ENCODE assay signal across 9 cellular contexts in genomic region chr19:38769635-38770211, GRCh38. TPM values are rescaled to one million over a fixed set of nuclear protein-coding genes. Genes with fewer than 3 reads are reported as not detected.
DNase-seq lines count a peak whose midpoint lies in the region; FAIRE-seq and TF ChIP-seq lines count a peak whose summit lies in the region.
"Had no signal": no experiment of that assay in that cellular context is flagged by ENCODE, and none has a peak within 500 bp of the region (broad histone marks: within the 10 kb centered on the region; RNA-seq: fewer than 3 reads in every experiment).

No MANE protein-coding gene starts in this region.

- no peaks in the 10 kb centered on the region for H4K20me1 ChIP-seq in endothelial cell of umbilical vein (replicated peaks; ENCODE audit: control insufficient read depth, extremely low read depth, insufficient read depth, low read length)

- DNase-seq in NCI-H748 (lab: John Stamatoyannopoulos, UW; ENCODE audit: unreplicated experiment) (peak; percentile 35), NCI-H748 treated with DMSO at 0.1 percent for 48 hours (lab: John Stamatoyannopoulos, UW) (no peak), HuH-7 (ENCODE audit: low spot score) (peak; percentile 85), endothelial cell of umbilical vein (ENCODE audit: low read depth, low spot score) (peak; percentile 70), mesothelial cell of epicardium (ENCODE audit: low spot score in 2 of 2, unreplicated experiment in 2 of 2) (peak; percentile 55 to 87), GOT3 (lab: John Stamatoyannopoulos, UW) (no peak)
- DNase-seq in activated CD8-positive, alpha-beta memory T cell treated with anti-CD3 and anti-CD28 coated beads, Interleukin-2, amount 50 U/mL, for 1 hour (ENCODE audit: extremely low read depth) = peak; percentile 65
- peak; percentile 75 for DNase-seq in stimulated activated CD8-positive, alpha-beta memory T cell treated with anti-CD3 and anti-CD28 coated beads, Interleukin-15, amount 100 ng/mL, for 24 hours (ENCODE audit: low read depth)

- no TSS peak for BruUV-seq in endothelial cell of umbilical vein (replicated peaks; lab: Mats Ljungman, UMichigan)

- intact Hi-C loops in endothelial cell of umbilical vein (cut with micrococcal nuclease) = loop anchor here (2.0 to 5.0 kb wide), 2 partner anchors 63 to 79 kb away; partner anchors contain the start of genes ECH1 and HNRNPL

- FAIRE-seq in endothelial cell of umbilical vein (lab: Jason Lieb, UNC) = peak; percentile 96
- FAIRE-seq: G401.6 had no signal

- peak overlapping the region in 1 of 3 experiments; percentile 18 for H3K4me3 ChIP-seq in endothelial cell of umbilical vein (replicated peaks in 1 of 3; ENCODE audit: insufficient read depth in 1 of 3, low read depth in 1 of 3, low read length in 3 of 3)

- no peaks in the 10 kb centered on the region for H3K27me3 ChIP-seq in endothelial cell of umbilical vein (ENCODE audit: control insufficient read depth in 2 of 2, insufficient read depth in 2 of 2, low read length in 2 of 2)

- H2AFZ ChIP-seq in endothelial cell of umbilical vein (ENCODE audit: low read depth, low read length) = peak overlapping the region; percentile 95

- no peaks in the 10 kb centered on the region for H3K9me1 ChIP-seq in endothelial cell of umbilical vein (replicated peaks; ENCODE audit: control insufficient read depth, extremely low read depth, insufficient read depth, low read length)

- no peaks in the 10 kb centered on the region for H3K27me3 Mint-ChIP-seq in mesothelial cell of epicardium (ENCODE audit: low read depth)

- H3K4me1 Mint-ChIP-seq in mesothelial cell of epicardium = no peaks in the 10 kb centered on the region

- H3K9me3 Mint-ChIP-seq in mesothelial cell of epicardium = peaks cover 4% of the 10 kb centered on the region

- H3K36me3 Mint-ChIP-seq in mesothelial cell of epicardium = no peaks in the 10 kb centered on the region

- H3K27ac Mint-ChIP-seq in mesothelial cell of epicardium = no peak overlapping the region

- POLR2A ChIA-PET in endothelial cell of umbilical vein (lab: Charles Lee) = interaction anchor here (1.0 kb wide), 1 partner anchor 80 kb away, joined by 5 read pairs; no protein-coding TSS in a partner anchor

- H3K36me3 ChIP-seq in endothelial cell of umbilical vein (ENCODE audit: control insufficient read depth in 2 of 2, extremely low read depth in 1 of 2, insufficient read depth in 2 of 2, low read length in 2 of 2) = no peaks in the 10 kb centered on the region

- dilution Hi-C loops in endothelial cell of umbilical vein (cut with MboI; ENCODE audit: extremely low pct_ligation_motif_present, low sequenced_read_pairs) = no loop called here

- no peaks in the 10 kb centered on the region for H3K79me2 ChIP-seq in endothelial cell of umbilical vein (ENCODE audit: control insufficient read depth, insufficient read depth, low read length)

- H3K4me2 ChIP-seq in endothelial cell of umbilical vein (ENCODE audit: insufficient read depth, low read length) = no peak overlapping the region

- TF ChIP-seq CTCF in endothelial cell of umbilical vein (IDR thresholded peaks at IDR 0.05; ENCODE audit: extremely low read depth in 1 of 2, insufficient read depth in 1 of 2, low read depth in 1 of 2, low read length in 2 of 2) = peak; percentile 79 to 84
- TF ChIP-seq CTCF in mesothelial cell of epicardium (IDR thresholded peaks at IDR 0.05; ENCODE audit: unreplicated experiment) = peak; percentile 99

- H3K4me3 Mint-ChIP-seq in mesothelial cell of epicardium = peak overlapping the region; percentile 4

- peak overlapping the region; percentile 55 for H3K9ac ChIP-seq in endothelial cell of umbilical vein (replicated peaks; ENCODE audit: extremely low read depth, insufficient read depth, low read length)

- peaks cover 4% of the 10 kb centered on the region for H3K4me1 ChIP-seq in endothelial cell of umbilical vein (ENCODE audit: control insufficient read depth, extremely low read depth, insufficient read depth, low read length)

- CTCF ChIA-PET in endothelial cell of umbilical vein (lab: Charles Lee) = interaction anchor here (0.6 to 1.7 kb wide), 30 partner anchors 9 to 367 kb away, joined by 3 to 24 read pairs (median 5); partner anchors contain the start of genes ECH1, FAM98C, LGALS4 and MRPS12

- no peak for TF ChIP-seq POLR2A in endothelial cell of umbilical vein (IDR thresholded peaks at IDR 0.05; ENCODE audit: low read depth, low read length)

- no peak overlapping the region for H3K27ac ChIP-seq in endothelial cell of umbilical vein (ENCODE audit: insufficient read depth, low read depth, low read length)

- H3K9me3 ChIP-seq in endothelial cell of umbilical vein (replicated peaks; ENCODE audit: control insufficient read depth, insufficient read depth, low read length) = no peaks in the 10 kb centered on the region

TF ChIP-seq in endothelial cell of umbilical vein, 7 proteins besides CTCF, POLR2A, EP300 and RAD21:
- TF ChIP-seq EZH2 (IDR thresholded peaks at IDR 0.05; ENCODE audit: borderline replicate concordance, low read depth, low read length, severe bottlenecking) (no peak), POLR2AphosphoS5 (IDR thresholded peaks at IDR 0.05; ENCODE audit: insufficient read depth, low read depth, low read length) (peak; percentile 77), MYC (IDR thresholded peaks at IDR 0.05; ENCODE audit: low read depth, low read length) (peak; percentile 36), MAX (IDR thresholded peaks at IDR 0.05; ENCODE audit: insufficient read depth, insufficient read length) (peak; percentile 70), JUN (IDR thresholded peaks at IDR 0.05; ENCODE audit: borderline replicate concordance, insufficient read depth, insufficient read length, low read depth) (no peak)

RNA-seq across cellular contexts. Expression of gene LGALS7, which starts 3.6 kb away (rescaled TPM):
- total RNA-seq in endothelial cell of umbilical vein (not detected in 2 replicates), mesothelial cell of epicardium (not detected in 3 replicates)
- polyA plus RNA-seq in endothelial cell of umbilical vein = not detected in 2 replicates
- polyA plus RNA-seq in endothelial cell of umbilical vein (2011; cell fraction: cytosol; rRNA removed) = not detected in 2 replicates
- not detected in 2 replicates for polyA plus RNA-seq in endothelial cell of umbilical vein (2011; cell fraction: nucleus; rRNA removed)
- not detected in 2 replicates for polyA plus RNA-seq in endothelial cell of umbilical vein (2012)
- not detected in 2 replicates for polyA minus RNA-seq in endothelial cell of umbilical vein
- polyA minus RNA-seq in endothelial cell of umbilical vein (2011; cell fraction: cytosol; rRNA and poly(A)+ RNA removed) = not detected
- not detected in 2 replicates for polyA minus RNA-seq in endothelial cell of umbilical vein (2011; cell fraction: nucleus; rRNA and poly(A)+ RNA removed)

RNA-seq across cellular contexts. Expression of gene LGALS7B, which starts 19.3 kb away (rescaled TPM):
- total RNA-seq in endothelial cell of umbilical vein = not detected in 2 replicates
- polyA plus RNA-seq in endothelial cell of umbilical vein = not detected in 2 replicates
- not detected in 2 replicates for polyA plus RNA-seq in endothelial cell of umbilical vein (2011; cell fraction: cytosol; rRNA removed)
- polyA plus RNA-seq in endothelial cell of umbilical vein (2011; cell fraction: nucleus; rRNA removed) = 0.81 TPM in 1 of 2 replicates, not detected in the other
- polyA plus RNA-seq in endothelial cell of umbilical vein (2012) = not detected in 2 replicates
- polyA minus RNA-seq in endothelial cell of umbilical vein = not detected in 2 replicates
- not detected for polyA minus RNA-seq in endothelial cell of umbilical vein (2011; cell fraction: cytosol; rRNA and poly(A)+ RNA removed)
- not detected in 2 replicates for polyA minus RNA-seq in endothelial cell of umbilical vein (2011; cell fraction: nucleus; rRNA and poly(A)+ RNA removed)
- total RNA-seq in mesothelial cell of epicardium = 1.2 TPM in 1 of 3 replicates, not detected in the others

RNA-seq across cellular contexts. Expression of gene CAPN12, which starts 25.4 kb away (rescaled TPM):
- total RNA-seq in endothelial cell of umbilical vein (not detected in 2 replicates), mesothelial cell of epicardium (6.1 to 6.8 TPM (median 6.7 TPM) in 3 replicates)
- polyA plus RNA-seq in endothelial cell of umbilical vein = 0.35 and 0.45 TPM in 2 replicates
- 0.18 and 0.23 TPM in 2 replicates for polyA plus RNA-seq in endothelial cell of umbilical vein (2011; cell fraction: cytosol; rRNA removed)
- 1.5 and 5.0 TPM in 2 replicates for polyA plus RNA-seq in endothelial cell of umbilical vein (2011; cell fraction: nucleus; rRNA removed)
- polyA plus RNA-seq in endothelial cell of umbilical vein (2012) = 0.11 and 0.65 TPM in 2 replicates
- polyA minus RNA-seq in endothelial cell of umbilical vein = 0.19 and 0.32 TPM in 2 replicates
- not detected for polyA minus RNA-seq in endothelial cell of umbilical vein (2011; cell fraction: cytosol; rRNA and poly(A)+ RNA removed)
- not detected in 2 replicates for polyA minus RNA-seq in endothelial cell of umbilical vein (2011; cell fraction: nucleus; rRNA and poly(A)+ RNA removed)

RNA-seq across cellular contexts. Expression of gene LGALS4, which starts 43.0 kb away (rescaled TPM):
- total RNA-seq in endothelial cell of umbilical vein = 0.44 TPM in 1 of 2 replicates, not detected in the other
- polyA plus RNA-seq in endothelial cell of umbilical vein = 0.19 and 0.22 TPM in 2 replicates
- polyA plus RNA-seq in endothelial cell of umbilical vein (2011; cell fraction: cytosol; rRNA removed) = not detected in 2 replicates
- 0.91 and 1.5 TPM in 2 replicates for polyA plus RNA-seq in endothelial cell of umbilical vein (2011; cell fraction: nucleus; rRNA removed)
- polyA plus RNA-seq in endothelial cell of umbilical vein (2012) = 0.53 TPM in 1 of 2 replicates, not detected in the other
- polyA minus RNA-seq in endothelial cell of umbilical vein = not detected in 2 replicates
- not detected for polyA minus RNA-seq in endothelial cell of umbilical vein (2011; cell fraction: cytosol; rRNA and poly(A)+ RNA removed)
- polyA minus RNA-seq in endothelial cell of umbilical vein (2011; cell fraction: nucleus; rRNA and poly(A)+ RNA removed) = 0.72 TPM in 1 of 2 replicates, not detected in the other
- 1.4 to 3.0 TPM (median 1.6 TPM) in 3 replicates for total RNA-seq in mesothelial cell of epicardium

Comparison
In these comparisons a context has a peak if more than half of its experiments do, and no peak if none do; other contexts are left out.
1. DNase-seq: peak in NCI-H748 (single experiment), HuH-7 (single experiment), activated CD8-positive, alpha-beta memory T cell treated with anti-CD3 and anti-CD28 coated beads, Interleukin-2, amount 50 U/mL, for 1 hour (single experiment), endothelial cell of umbilical vein (single experiment), mesothelial cell of epicardium (2 of 2) and stimulated activated CD8-positive, alpha-beta memory T cell treated with anti-CD3 and anti-CD28 coated beads, Interleukin-15, amount 100 ng/mL, for 24 hours (single experiment); none in NCI-H748 treated with DMSO at 0.1 percent for 48 hours (single experiment) and GOT3 (single experiment).